1 cellular context compared by ENCODE assay signal in the genomic region with DNA sequence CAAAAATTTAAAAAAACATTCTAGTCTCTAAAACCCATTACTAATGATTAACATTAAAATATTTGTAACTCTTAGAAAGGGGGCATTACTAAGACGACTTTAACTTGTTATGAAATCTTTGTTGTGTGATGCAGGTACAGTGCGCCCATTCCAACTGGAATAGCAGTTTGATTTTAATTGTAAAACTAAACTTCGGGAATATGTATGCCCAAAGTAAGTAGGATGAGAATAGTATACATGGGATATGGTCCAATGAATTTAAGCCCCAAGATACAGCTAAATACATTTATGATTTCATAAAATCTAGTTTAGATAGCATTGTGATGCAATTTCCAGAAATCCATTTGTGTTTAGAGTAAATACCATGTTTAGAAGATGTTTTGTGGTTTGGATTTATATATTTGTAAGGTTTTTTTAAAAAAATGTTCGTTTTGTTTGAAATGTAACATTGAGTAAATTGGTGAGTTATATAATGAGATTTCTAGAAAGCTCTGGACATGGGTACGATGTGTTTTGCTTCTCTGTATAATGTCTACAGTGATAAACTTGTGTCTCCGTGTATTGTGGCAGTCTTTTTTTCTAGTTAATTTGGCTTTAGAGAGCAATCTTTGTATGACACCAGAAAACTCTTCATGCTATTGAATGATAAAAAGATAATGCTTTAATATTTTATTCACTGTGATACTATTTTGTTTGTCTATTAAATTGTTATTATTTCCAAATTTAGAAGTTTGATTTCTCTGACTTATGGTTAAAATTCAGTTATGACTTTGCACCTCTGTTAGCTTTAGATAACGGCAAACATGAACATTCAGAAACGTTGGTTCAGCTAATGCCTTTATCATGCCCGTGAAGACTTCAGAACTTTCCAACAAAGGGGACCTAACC.
TF ChIP-seq lines count a peak whose summit lies in the region.

No MANE protein-coding gene starts in this region.

TF ChIP-seq in K562, 482 proteins besides CTCF, POLR2A, EP300 and RAD21 (continued from another document and continues in another):
- TF ChIP-seq, protein P1, sequence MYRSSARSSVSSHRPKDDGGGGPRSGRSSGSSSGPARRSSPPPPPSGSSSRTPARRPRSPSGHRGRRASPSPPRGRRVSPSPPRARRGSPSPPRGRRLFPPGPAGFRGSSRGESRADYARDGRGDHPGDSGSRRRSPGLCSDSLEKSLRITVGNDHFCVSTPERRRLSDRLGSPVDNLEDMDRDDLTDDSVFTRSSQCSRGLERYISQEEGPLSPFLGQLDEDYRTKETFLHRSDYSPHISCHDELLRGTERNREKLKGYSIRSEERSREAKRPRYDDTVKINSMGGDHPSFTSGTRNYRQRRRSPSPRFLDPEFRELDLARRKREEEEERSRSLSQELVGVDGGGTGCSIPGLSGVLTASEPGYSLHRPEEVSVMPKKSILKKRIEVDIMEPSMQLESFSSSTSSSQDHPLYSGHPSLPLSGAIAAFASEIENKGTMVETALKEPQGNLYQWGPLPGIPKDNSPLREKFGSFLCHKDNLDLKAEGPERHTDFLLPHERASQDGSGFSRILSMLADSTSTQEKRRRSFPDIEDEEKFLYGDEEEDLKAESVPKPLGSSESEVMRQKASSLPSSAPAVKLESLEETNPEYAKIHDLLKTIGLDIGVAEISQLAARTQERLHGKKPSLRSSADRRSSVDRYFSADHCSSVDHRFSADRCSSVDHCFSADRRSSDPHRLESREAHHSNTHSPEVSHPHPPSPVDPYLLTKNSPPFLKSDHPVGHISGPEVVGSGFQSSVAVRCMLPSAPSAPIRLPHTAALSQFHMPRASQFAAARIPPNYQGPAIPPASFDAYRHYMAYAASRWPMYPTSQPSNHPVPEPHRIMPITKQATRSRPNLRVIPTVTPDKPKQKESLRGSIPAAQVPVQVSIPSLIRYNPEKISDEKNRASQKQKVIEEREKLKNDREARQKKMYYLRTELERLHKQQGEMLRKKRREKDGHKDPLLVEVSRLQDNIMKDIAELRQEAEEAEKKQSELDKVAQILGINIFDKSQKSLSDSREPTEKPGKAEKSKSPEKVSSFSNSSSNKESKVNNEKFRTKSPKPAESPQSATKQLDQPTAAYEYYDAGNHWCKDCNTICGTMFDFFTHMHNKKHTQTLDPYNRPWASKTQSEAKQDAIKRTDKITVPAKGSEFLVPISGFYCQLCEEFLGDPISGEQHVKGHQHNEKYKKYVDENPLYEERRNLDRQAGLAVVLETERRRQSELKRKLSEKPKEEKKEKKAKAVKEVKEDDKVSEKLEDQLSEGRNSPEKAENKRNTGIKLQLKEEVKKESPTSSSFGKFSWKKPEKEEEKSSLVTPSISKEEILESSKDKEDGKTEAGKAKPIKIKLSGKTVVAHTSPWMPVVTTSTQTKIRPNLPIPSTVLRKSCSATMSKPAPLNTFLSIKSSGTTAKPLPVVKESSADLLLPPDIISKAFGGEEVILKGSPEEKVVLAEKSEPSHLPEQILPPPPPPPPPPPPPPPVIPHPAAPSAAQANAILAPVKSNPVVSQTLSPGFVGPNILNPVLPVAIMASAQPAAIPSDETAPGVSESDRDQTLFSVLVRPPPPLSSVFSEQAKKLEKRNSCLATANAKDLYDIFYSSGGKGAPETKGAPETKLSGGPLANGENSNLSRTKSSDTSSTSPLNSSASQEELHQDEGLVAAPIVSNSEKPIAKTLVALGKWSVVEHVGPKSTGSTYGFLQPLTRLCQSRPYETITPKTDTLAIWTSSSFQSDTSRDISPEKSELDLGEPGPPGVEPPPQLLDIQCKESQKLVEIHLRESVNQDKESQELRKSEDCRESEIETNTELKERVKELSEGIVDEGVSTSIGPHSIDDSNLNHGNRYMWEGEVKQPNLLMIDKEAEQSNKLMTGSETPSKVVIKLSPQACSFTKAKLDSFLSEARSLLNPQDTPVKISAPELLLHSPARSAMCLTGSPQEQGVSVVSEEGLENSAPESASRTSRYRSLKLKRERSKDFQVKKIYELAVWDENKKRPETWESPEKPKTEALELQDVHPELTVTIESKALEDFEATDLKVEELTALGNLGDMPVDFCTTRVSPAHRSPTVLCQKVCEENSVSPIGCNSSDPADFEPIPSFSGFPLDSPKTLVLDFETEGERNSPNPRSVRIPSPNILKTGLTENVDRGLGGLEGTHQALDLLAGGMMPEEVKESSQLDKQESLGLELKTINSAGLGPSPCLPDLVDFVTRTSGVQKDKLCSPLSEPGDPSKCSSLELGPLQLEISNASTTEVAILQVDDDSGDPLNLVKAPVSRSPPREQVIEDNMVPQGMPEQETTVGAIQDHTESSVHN (IDR thresholded peaks at IDR 0.05; ENCODE audit: borderline replicate concordance in 1 of 2, low read depth in 1 of 2), result no peak
- TF ChIP-seq SMARCE1 (IDR thresholded peaks at IDR 0.05) (peak; percentile 88), ZNF551 (CRISPR knock-in tag; IDR thresholded peaks at IDR 0.05) (no peak), SRSF1 (IDR thresholded peaks at IDR 0.05; ENCODE audit: low read depth, low read length) (no peak), ZC3H4 (CRISPR knock-in tag; IDR thresholded peaks at IDR 0.05; ENCODE audit: borderline replicate concordance) (no peak)
- TF ChIP-seq, protein P2, sequence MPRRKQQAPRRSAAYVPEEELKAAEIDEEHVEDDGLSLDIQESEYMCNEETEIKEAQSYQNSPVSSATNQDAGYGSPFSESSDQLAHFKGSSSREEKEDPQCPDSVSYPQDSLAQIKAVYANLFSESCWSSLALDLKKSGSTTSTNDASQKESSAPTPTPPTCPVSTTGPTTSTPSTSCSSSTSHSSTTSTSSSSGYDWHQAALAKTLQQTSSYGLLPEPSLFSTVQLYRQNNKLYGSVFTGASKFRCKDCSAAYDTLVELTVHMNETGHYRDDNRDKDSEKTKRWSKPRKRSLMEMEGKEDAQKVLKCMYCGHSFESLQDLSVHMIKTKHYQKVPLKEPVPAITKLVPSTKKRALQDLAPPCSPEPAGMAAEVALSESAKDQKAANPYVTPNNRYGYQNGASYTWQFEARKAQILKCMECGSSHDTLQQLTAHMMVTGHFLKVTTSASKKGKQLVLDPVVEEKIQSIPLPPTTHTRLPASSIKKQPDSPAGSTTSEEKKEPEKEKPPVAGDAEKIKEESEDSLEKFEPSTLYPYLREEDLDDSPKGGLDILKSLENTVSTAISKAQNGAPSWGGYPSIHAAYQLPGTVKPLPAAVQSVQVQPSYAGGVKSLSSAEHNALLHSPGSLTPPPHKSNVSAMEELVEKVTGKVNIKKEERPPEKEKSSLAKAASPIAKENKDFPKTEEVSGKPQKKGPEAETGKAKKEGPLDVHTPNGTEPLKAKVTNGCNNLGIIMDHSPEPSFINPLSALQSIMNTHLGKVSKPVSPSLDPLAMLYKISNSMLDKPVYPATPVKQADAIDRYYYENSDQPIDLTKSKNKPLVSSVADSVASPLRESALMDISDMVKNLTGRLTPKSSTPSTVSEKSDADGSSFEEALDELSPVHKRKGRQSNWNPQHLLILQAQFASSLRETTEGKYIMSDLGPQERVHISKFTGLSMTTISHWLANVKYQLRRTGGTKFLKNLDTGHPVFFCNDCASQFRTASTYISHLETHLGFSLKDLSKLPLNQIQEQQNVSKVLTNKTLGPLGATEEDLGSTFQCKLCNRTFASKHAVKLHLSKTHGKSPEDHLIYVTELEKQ (CRISPR knock-in tag; IDR thresholded peaks at IDR 0.05), result no peak
- TF ChIP-seq, protein P3, sequence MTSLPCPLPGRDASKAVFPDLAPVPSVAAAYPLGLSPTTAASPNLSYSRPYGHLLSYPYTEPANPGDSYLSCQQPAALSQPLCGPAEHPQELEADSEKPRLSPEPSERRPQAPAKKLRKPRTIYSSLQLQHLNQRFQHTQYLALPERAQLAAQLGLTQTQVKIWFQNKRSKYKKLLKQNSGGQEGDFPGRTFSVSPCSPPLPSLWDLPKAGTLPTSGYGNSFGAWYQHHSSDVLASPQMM (CRISPR knock-in tag; IDR thresholded peaks at IDR 0.05), result no peak
- TF ChIP-seq, protein P4, sequence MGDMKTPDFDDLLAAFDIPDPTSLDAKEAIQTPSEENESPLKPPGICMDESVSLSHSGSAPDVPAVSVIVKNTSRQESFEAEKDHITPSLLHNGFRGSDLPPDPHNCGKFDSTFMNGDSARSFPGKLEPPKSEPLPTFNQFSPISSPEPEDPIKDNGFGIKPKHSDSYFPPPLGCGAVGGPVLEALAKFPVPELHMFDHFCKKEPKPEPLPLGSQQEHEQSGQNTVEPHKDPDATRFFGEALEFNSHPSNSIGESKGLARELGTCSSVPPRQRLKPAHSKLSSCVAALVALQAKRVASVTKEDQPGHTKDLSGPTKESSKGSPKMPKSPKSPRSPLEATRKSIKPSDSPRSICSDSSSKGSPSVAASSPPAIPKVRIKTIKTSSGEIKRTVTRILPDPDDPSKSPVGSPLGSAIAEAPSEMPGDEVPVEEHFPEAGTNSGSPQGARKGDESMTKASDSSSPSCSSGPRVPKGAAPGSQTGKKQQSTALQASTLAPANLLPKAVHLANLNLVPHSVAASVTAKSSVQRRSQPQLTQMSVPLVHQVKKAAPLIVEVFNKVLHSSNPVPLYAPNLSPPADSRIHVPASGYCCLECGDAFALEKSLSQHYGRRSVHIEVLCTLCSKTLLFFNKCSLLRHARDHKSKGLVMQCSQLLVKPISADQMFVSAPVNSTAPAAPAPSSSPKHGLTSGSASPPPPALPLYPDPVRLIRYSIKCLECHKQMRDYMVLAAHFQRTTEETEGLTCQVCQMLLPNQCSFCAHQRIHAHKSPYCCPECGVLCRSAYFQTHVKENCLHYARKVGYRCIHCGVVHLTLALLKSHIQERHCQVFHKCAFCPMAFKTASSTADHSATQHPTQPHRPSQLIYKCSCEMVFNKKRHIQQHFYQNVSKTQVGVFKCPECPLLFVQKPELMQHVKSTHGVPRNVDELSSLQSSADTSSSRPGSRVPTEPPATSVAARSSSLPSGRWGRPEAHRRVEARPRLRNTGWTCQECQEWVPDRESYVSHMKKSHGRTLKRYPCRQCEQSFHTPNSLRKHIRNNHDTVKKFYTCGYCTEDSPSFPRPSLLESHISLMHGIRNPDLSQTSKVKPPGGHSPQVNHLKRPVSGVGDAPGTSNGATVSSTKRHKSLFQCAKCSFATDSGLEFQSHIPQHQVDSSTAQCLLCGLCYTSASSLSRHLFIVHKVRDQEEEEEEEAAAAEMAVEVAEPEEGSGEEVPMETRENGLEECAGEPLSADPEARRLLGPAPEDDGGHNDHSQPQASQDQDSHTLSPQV (IDR thresholded peaks at IDR 0.05), result peak; percentile 83
- TF ChIP-seq, protein P5, sequence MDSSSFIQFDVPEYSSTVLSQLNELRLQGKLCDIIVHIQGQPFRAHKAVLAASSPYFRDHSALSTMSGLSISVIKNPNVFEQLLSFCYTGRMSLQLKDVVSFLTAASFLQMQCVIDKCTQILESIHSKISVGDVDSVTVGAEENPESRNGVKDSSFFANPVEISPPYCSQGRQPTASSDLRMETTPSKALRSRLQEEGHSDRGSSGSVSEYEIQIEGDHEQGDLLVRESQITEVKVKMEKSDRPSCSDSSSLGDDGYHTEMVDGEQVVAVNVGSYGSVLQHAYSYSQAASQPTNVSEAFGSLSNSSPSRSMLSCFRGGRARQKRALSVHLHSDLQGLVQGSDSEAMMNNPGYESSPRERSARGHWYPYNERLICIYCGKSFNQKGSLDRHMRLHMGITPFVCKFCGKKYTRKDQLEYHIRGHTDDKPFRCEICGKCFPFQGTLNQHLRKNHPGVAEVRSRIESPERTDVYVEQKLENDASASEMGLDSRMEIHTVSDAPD (CRISPR knock-in tag; IDR thresholded peaks at IDR 0.05), result no peak
- TF ChIP-seq, protein P6, sequence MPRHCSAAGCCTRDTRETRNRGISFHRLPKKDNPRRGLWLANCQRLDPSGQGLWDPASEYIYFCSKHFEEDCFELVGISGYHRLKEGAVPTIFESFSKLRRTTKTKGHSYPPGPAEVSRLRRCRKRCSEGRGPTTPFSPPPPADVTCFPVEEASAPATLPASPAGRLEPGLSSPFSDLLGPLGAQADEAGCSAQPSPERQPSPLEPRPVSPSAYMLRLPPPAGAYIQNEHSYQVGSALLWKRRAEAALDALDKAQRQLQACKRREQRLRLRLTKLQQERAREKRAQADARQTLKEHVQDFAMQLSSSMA (CRISPR knock-in tag; IDR thresholded peaks at IDR 0.05), result no peak
